Comparison of ENCODE assay signal across 1 cellular context in the genomic region with DNA sequence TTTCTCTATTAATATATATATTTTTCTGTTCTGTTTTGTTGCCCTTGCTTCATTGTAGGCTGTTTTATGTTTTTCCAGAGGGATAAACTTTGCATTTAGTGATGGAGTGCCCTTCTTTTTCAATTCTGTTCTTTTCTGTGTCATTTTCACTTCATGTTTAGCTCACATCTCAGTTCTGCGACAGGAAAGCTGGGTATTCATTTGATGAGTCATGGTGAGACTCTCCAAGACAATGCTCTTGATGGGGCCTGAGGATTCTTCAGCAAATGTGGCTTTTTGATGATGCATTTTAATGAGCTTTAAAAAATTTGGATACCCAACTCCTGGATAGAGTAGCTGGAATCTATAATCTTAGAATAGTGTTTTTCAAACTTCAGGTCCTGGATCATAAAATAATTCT.
A peak's percentile ranks its signal among the peaks of the same experiment; 100 is the strongest.
TF ChIP-seq lines count a peak whose summit lies in the region.

No MANE protein-coding gene starts in this region.

TF ChIP-seq in IMR-90, 13 proteins besides CTCF, POLR2A, EP300 and RAD21:
- TF ChIP-seq FOS (IDR thresholded peaks at IDR 0.05; ENCODE audit: low read depth, low read length), result peak; percentile 78
- peak; percentile 85 for TF ChIP-seq NFE2L2 (IDR thresholded peaks at IDR 0.05; ENCODE audit: low read depth, low read length)
- TF ChIP-seq RCOR1 (IDR thresholded peaks at IDR 0.05; ENCODE audit: insufficient replicate concordance, low read length), result no peak
- peak; percentile 34; the same call in 1 of the 2 replicates for TF ChIP-seq MAFK (IDR thresholded peaks at IDR 0.05; ENCODE audit: low read depth, low read length)
- no peak for TF ChIP-seq MXI1 (IDR thresholded peaks at IDR 0.05; ENCODE audit: borderline replicate concordance, low read depth, low read length)
